18 cellular contexts compared by ENCODE assay signal in genomic region chr11:48148749-48149148, GRCh38.
DNase-seq lines count a peak whose midpoint lies in the region; ATAC-seq, FAIRE-seq and TF ChIP-seq lines count a peak whose summit lies in the region.
"Had no signal": no experiment of that assay in that cellular context is flagged by ENCODE, and none has a peak within 500 bp of the region (broad histone marks: within the 10 kb centered on the region; RNA-seq: fewer than 3 reads in every experiment).

No MANE protein-coding gene starts in this region.

- intact Hi-C loops in endothelial cell of umbilical vein (cut with micrococcal nuclease) (no loop called here), colonic mucosa (cut with DNase I) (no loop called here), heart left ventricle (cut with DNase I) (no loop called here)

- H3K36me3 ChIP-seq in MG63 (peaks cover 65% of the 10 kb centered on the region), adipocyte (ENCODE audit: control insufficient read depth, insufficient read depth, low read length, severe bottlenecking) (peaks cover 35% of the 10 kb centered on the region), endothelial cell of umbilical vein (ENCODE audit: control insufficient read depth in 2 of 2, extremely low read depth in 1 of 2, insufficient read depth in 2 of 2, low read length in 2 of 2) (peaks cover 0 to 4% of the 10 kb centered on the region in 2 experiments), colonic mucosa (peaks cover 4% of the 10 kb centered on the region), heart left ventricle (peaks cover 0 to 79% (median 5%) of the 10 kb centered on the region in 9 donors)

- no peak overlapping the region for H3K4me2 ChIP-seq in endothelial cell of umbilical vein (ENCODE audit: insufficient read depth, low read length)
- H3K4me2 ChIP-seq: BLaER1 had no signal

- H3K9me1 ChIP-seq in endothelial cell of umbilical vein (replicated peaks; ENCODE audit: control insufficient read depth, extremely low read depth, insufficient read depth, low read length): no peaks in the 10 kb centered on the region

- TF ChIP-seq POLR2A in endothelial cell of umbilical vein (IDR thresholded peaks at IDR 0.05; ENCODE audit: low read depth, low read length) (no peak), heart left ventricle (IDR thresholded peaks at IDR 0.05) (no peak)

- H3K9me3 ChIP-seq in MG63 (peaks cover 11% of the 10 kb centered on the region), adipocyte (ENCODE audit: control insufficient read depth, low read length) (no peaks in the 10 kb centered on the region), endothelial cell of umbilical vein (replicated peaks; ENCODE audit: control insufficient read depth, insufficient read depth, low read length) (no peaks in the 10 kb centered on the region), colonic mucosa (no peaks in the 10 kb centered on the region), heart left ventricle (peaks cover 0 to 15% (median 0%) of the 10 kb centered on the region in 12 donors)

- CTCF ChIA-PET in endothelial cell of umbilical vein (lab: Charles Lee): interaction anchor here (1.0 to 1.7 kb wide), 4 partner anchors 9 to 85 kb away, joined by 3 to 5 read pairs (median 3); no protein-coding TSS in a partner anchor

- ATAC-seq in omental fat pad (ENCODE audit: low FRiP score): peak; percentile 54
- ATAC-seq in GM18498 (IDR thresholded peaks at IDR 0.05; ENCODE audit: unreplicated experiment): no peak
- ATAC-seq in heart left ventricle: no peak

- no peaks in the 10 kb centered on the region for H3K79me2 ChIP-seq in endothelial cell of umbilical vein (ENCODE audit: control insufficient read depth, insufficient read depth, low read length)

- WGBS in heart left ventricle, 4 donors: 87 to 95% (median 89%) methylated on average over 3 of the region's 3 CpGs

- FAIRE-seq in endothelial cell of umbilical vein (lab: Jason Lieb, UNC): no peak
- FAIRE-seq: H54 had no signal

- no peaks in the 10 kb centered on the region for H3K4me1 ChIP-seq in adipocyte (ENCODE audit: control insufficient read depth, insufficient read depth, low read length)
- H3K4me1 ChIP-seq in endothelial cell of umbilical vein (ENCODE audit: control insufficient read depth, extremely low read depth, insufficient read depth, low read length): peaks cover 17% of the 10 kb centered on the region
- H3K4me1 ChIP-seq in colonic mucosa: no peaks in the 10 kb centered on the region
- H3K4me1 ChIP-seq in heart left ventricle: no peaks in the 10 kb centered on the region
- H3K4me1 ChIP-seq: BLaER1 had no signal

- H3K4me3 ChIP-seq in MG63 (no peak overlapping the region), adipocyte (ENCODE audit: low read length) (no peak overlapping the region), endothelial cell of umbilical vein (replicated peaks in 1 of 3; ENCODE audit: insufficient read depth in 1 of 3, low read depth in 1 of 3, low read length in 3 of 3) (no peak overlapping the region), colonic mucosa (no peak overlapping the region), heart left ventricle (no peak overlapping the region)
- H3K4me3 ChIP-seq: BLaER1 had no signal

- no peak overlapping the region for H2AFZ ChIP-seq in endothelial cell of umbilical vein (ENCODE audit: low read depth, low read length)

- DNase-seq in MG63 (peak; percentile 33), adipocyte (ENCODE audit: low read depth) (peak; percentile 25), endothelial cell of umbilical vein (ENCODE audit: low read depth, low spot score) (peak; percentile 16), omental fat pad (ENCODE audit: low spot score) (no peak), NCI-H69 (lab: John Stamatoyannopoulos, UW) (no peak), colonic mucosa (no peak), heart left ventricle (no peak)
- DNase-seq: CD8-positive, alpha-beta memory T cell; DMS79; HFFc6; KG1; NCI-H1436 treated with DMSO at 0.1 percent for 48 hours; NCI-H2029; NCI-H526 treated with DMSO at 0.1 percent for 48 hours; SIG-M5 had no signal

- TF ChIP-seq CTCF in endothelial cell of umbilical vein (IDR thresholded peaks at IDR 0.05; ENCODE audit: extremely low read depth in 1 of 2, insufficient read depth in 1 of 2, low read depth in 1 of 2, low read length in 2 of 2) (no peak), omental fat pad (IDR thresholded peaks at IDR 0.05) (no peak), colonic mucosa (IDR thresholded peaks at IDR 0.05) (no peak), heart left ventricle (IDR thresholded peaks at IDR 0.05) (no peak)

- no peaks in the 10 kb centered on the region for H4K20me1 ChIP-seq in endothelial cell of umbilical vein (replicated peaks; ENCODE audit: control insufficient read depth, extremely low read depth, insufficient read depth, low read length)
- H4K20me1 ChIP-seq: BLaER1 had no signal

- H3K9ac ChIP-seq in adipocyte (ENCODE audit: low read length): no peak overlapping the region
- H3K9ac ChIP-seq in endothelial cell of umbilical vein (replicated peaks; ENCODE audit: extremely low read depth, insufficient read depth, low read length): no peak overlapping the region
- H3K9ac ChIP-seq in colonic mucosa (ENCODE audit: low read depth in 2 of 2, low read length in 2 of 2): no peak overlapping the region
- H3K9ac ChIP-seq: BLaER1 had no signal

- POLR2A ChIA-PET in endothelial cell of umbilical vein (lab: Charles Lee): no interaction called here

- H3K27me3 ChIP-seq in MG63 (no peaks in the 10 kb centered on the region), adipocyte (replicated peaks; ENCODE audit: control insufficient read depth, insufficient read depth, low read length) (no peaks in the 10 kb centered on the region), endothelial cell of umbilical vein (ENCODE audit: control insufficient read depth in 2 of 2, insufficient read depth in 2 of 2, low read length in 2 of 2) (no peaks in the 10 kb centered on the region), colonic mucosa (no peaks in the 10 kb centered on the region), heart left ventricle (no peaks in the 10 kb centered on the region)
- H3K27me3 ChIP-seq: BLaER1 had no signal

- dilution Hi-C loops in endothelial cell of umbilical vein (cut with MboI; ENCODE audit: extremely low pct_ligation_motif_present, low sequenced_read_pairs): no loop called here

- BruUV-seq in endothelial cell of umbilical vein (replicated peaks; lab: Mats Ljungman, UMichigan): no TSS peak

- no peak overlapping the region for H3K27ac ChIP-seq in endothelial cell of umbilical vein (ENCODE audit: insufficient read depth, low read depth, low read length)
- H3K27ac ChIP-seq in colonic mucosa: no peak overlapping the region
- H3K27ac ChIP-seq in heart left ventricle: no peak overlapping the region
- H3K27ac ChIP-seq: BLaER1 had no signal

TF ChIP-seq in endothelial cell of umbilical vein, 7 proteins besides CTCF, POLR2A, EP300 and RAD21:
- TF ChIP-seq MAX (IDR thresholded peaks at IDR 0.05; ENCODE audit: insufficient read depth, insufficient read length): no peak
- no peak for TF ChIP-seq FOS (IDR thresholded peaks at IDR 0.05; ENCODE audit: borderline replicate concordance, insufficient read depth, low read length)
- TF ChIP-seq JUN (IDR thresholded peaks at IDR 0.05; ENCODE audit: borderline replicate concordance, insufficient read depth, insufficient read length, low read depth): no peak
- no peak for TF ChIP-seq GATA2 (IDR thresholded peaks at IDR 0.05; ENCODE audit: insufficient read depth, insufficient read length, low read depth, low read length)
- TF ChIP-seq MYC (IDR thresholded peaks at IDR 0.05; ENCODE audit: low read depth, low read length): no peak
- TF ChIP-seq EZH2 (IDR thresholded peaks at IDR 0.05; ENCODE audit: borderline replicate concordance, low read depth, low read length, severe bottlenecking): no peak
- TF ChIP-seq POLR2AphosphoS5 (IDR thresholded peaks at IDR 0.05; ENCODE audit: insufficient read depth, low read depth, low read length): no peak

Comparison
In these comparisons a context has a peak if more than half of its experiments do, and no peak if none do; other contexts are left out.
1. DNase-seq: peak in MG63 (single experiment), adipocyte (single experiment) and endothelial cell of umbilical vein (single experiment); none in omental fat pad (single experiment), NCI-H69 (single experiment), colonic mucosa (single experiment) and heart left ventricle (0 of 5).